ENCODE assay signal across 20 cellular contexts in the genomic region with DNA sequence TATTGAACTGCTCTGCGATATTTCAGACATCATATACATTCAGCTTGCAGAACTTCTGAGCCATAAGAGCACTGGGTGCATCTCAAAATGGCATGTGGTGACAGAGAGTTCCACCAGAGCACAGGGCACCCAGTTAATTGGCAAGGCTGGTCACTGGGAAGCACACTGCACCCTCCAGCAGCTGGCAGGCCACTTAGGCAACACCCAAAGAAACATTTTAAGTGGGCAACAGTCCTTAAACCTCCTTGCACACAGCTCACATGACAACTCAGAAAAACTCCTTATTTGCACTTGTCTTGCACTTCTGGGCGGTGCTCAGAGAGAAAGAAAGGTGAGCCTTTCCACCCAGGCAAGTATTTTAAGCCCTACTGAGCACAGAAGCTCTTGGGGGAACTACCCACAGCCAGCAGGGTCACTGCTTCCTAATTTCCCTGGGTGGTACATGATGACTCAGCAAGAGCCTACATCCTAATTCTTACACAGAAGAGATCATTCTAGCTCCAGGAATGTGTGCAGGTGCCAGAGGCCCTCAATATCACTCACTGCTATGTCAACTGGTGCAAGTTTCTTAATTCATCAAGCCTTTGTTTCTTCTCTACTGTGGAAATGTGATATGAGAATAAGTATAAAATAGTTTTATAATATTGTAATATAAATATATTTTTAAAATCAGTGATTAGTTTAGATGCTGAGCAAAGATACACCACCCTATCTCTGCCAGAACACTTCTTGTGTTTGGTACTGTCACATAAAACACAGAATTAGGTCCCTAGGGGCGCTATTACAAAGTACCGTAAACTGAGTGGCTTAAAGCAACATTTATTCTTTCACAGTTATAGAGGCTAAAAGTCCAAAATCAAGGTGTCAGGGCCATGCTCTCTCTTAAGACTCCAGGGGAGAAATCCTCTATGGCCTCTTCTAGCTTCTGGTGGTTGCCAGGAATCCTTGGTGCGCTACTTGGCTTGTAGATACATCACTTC.
DNase-seq lines count a peak whose midpoint lies in the region; ATAC-seq, FAIRE-seq and TF ChIP-seq lines count a peak whose summit lies in the region.
"Had no signal": no experiment of that assay in that cellular context is flagged by ENCODE, and none has a peak within 500 bp of the region (broad histone marks: within the 10 kb centered on the region; RNA-seq: fewer than 3 reads in every experiment).

No MANE protein-coding gene starts in this region.

- H4K20me1 ChIP-seq in HepG2 (ENCODE audit: insufficient read depth, low read length) (no peaks in the 10 kb centered on the region), K562 (replicated peaks; ENCODE audit: control insufficient read depth, insufficient read depth, low read length) (no peaks in the 10 kb centered on the region; the same call in 1 of the 2 replicates)

- H3K36me3 ChIP-seq in HepG2 (replicated peaks in 1 of 2; ENCODE audit: control insufficient read depth in 1 of 2, insufficient read depth in 2 of 2, low read length in 2 of 2), result no peaks in the 10 kb centered on the region
- H3K36me3 ChIP-seq in right lobe of liver, result no peaks in the 10 kb centered on the region
- H3K36me3 ChIP-seq in K562 (ENCODE audit: control insufficient read depth, insufficient read depth, low read length), result no peaks in the 10 kb centered on the region
- no peaks in the 10 kb centered on the region for H3K36me3 ChIP-seq in mesenchymal stem cell (ENCODE audit: control insufficient read depth in 1 of 2, insufficient read depth in 2 of 2, low read depth in 1 of 2, low read length in 2 of 2)

- no peak for TF ChIP-seq CTCF in HepG2 (CRISPR knock-in tag; IDR thresholded peaks at IDR 0.05)
- no peak for TF ChIP-seq CTCF in right lobe of liver (IDR thresholded peaks at IDR 0.05)
- no peak for TF ChIP-seq CTCF in K562 (IDR thresholded peaks at IDR 0.05 in 2 of 3, conservative IDR thresholded peaks at IDR 0.05 in 1 of 3; ENCODE audit: insufficient read depth in 2 of 3, low read depth in 1 of 3, low read length in 3 of 3)

- WGBS in HepG2 (ENCODE audit: low lambda C conversion rate), result 45% methylated on average over 5 of the region's 5 CpGs
- 92% methylated on average over 4 of the region's 5 CpGs for WGBS in right lobe of liver (ENCODE audit: insufficient coverage, low coverage, low lambda C conversion rate, missing lambda C conversion rate)
- WGBS in K562 (ENCODE audit: insufficient coverage, low coverage, missing lambda C conversion rate), result 2% methylated on average over 5 of the region's 5 CpGs
- 90% methylated on average over 5 of the region's 5 CpGs for WGBS in mesenchymal stem cell

- no peak overlapping the region for H2BK5ac ChIP-seq in mesenchymal stem cell (ENCODE audit: low read depth, low read length, poor library complexity, severe bottlenecking)

- DNase-seq in HepG2 (ENCODE audit: low spot score) (no peak), right lobe of liver (no peak), K562 (ENCODE audit: extremely low read depth in 1 of 4, low spot score in 3 of 4) (no peak), mesenchymal stem cell (no peak), hepatic stellate cell (ENCODE audit: low spot score) (no peak)
- DNase-seq: COR-L47, DMS153, EL, KBM-7, NCI-H1417 treated with DMSO at 0.1 percent for 48 hours, NCI-H1930, NCI-H2171 treated with DMSO at 0.1 percent for 48 hours, NCI-H446 treated with DMSO at 0.1 percent for 48 hours, NCI-H774, Right ventricle myocardium superior, SK-N-SH had no signal

- H2AK5ac ChIP-seq in mesenchymal stem cell (ENCODE audit: low read length, severe bottlenecking), result no peak overlapping the region

- CTCF ChIA-PET in HepG2 (lab: Yijun Ruan, JAX; ENCODE audit: low intra/inter-chr PET ratio, low total read pairs) (no interaction called here), K562 (lab: Yijun Ruan, JAX; ENCODE audit: low intra/inter-chr PET ratio) (no interaction called here)

- H2BK12ac ChIP-seq in mesenchymal stem cell (ENCODE audit: low read length in 2 of 2), result peak overlapping the region in 1 of 2 experiments; percentile 23

- TF ChIP-seq EP300 in HepG2 (IDR thresholded peaks at IDR 0.05; ENCODE audit: low read depth in 2 of 2, low read length in 2 of 2), result no peak
- no peak for TF ChIP-seq EP300 in HepG2 (CRISPR knock-in tag; IDR thresholded peaks at IDR 0.05; ENCODE audit: borderline replicate concordance)
- TF ChIP-seq EP300 in K562 (IDR thresholded peaks at IDR 0.05; ENCODE audit: low read length), result no peak

- no peaks in the 10 kb centered on the region for H3K4me1 Mint-ChIP-seq in activated T-helper 17 cell treated with anti-CD3 and anti-CD28 coated beads, Interleukin-2, amount 50 U/mL, for 72 hours

- peak overlapping the region in 1 of 2 experiments; percentile 38 for H3K14ac ChIP-seq in mesenchymal stem cell (ENCODE audit: low read length in 2 of 2)

- H3K27me3 Mint-ChIP-seq in activated T-helper 17 cell treated with anti-CD3 and anti-CD28 coated beads, Interleukin-2, amount 50 U/mL, for 72 hours, result no peaks in the 10 kb centered on the region

- H3K79me2 ChIP-seq in HepG2 (ENCODE audit: insufficient read depth, low read length) (no peaks in the 10 kb centered on the region), K562 (ENCODE audit: control insufficient read depth, insufficient read depth, low read length) (no peaks in the 10 kb centered on the region)

- no peak overlapping the region for H2AFZ ChIP-seq in HepG2 (ENCODE audit: low read length)
- no peak overlapping the region for H2AFZ ChIP-seq in K562 (ENCODE audit: low read depth, low read length)
- peak overlapping the region; percentile 64 for H2AFZ ChIP-seq in mesenchymal stem cell (ENCODE audit: low read depth, low read length)

- no peaks in the 10 kb centered on the region for H3K9me3 ChIP-seq in HepG2 (ENCODE audit: low read length)
- no peaks in the 10 kb centered on the region for H3K9me3 ChIP-seq in right lobe of liver
- H3K9me3 ChIP-seq in K562 (replicated peaks; ENCODE audit: control insufficient read depth, insufficient read depth, low read depth, low read length), result no peaks in the 10 kb centered on the region
- no peaks in the 10 kb centered on the region for H3K9me3 ChIP-seq in mesenchymal stem cell (ENCODE audit: control insufficient read depth, low read length)
- H3K9me3 ChIP-seq: SK-N-SH had no signal

- no peak overlapping the region for H3K4me3 Mint-ChIP-seq in activated T-helper 17 cell treated with anti-CD3 and anti-CD28 coated beads, Interleukin-2, amount 50 U/mL, for 72 hours

- no peak overlapping the region for H3K4ac ChIP-seq in mesenchymal stem cell (ENCODE audit: low read depth in 1 of 2, low read length in 2 of 2)

- no peak overlapping the region for H4K91ac ChIP-seq in mesenchymal stem cell (ENCODE audit: low read length)

- H3K27me3 ChIP-seq in HepG2 (ENCODE audit: control insufficient read depth in 1 of 2, insufficient read depth in 2 of 2, low read length in 2 of 2) (0 out of 5 replicates have a peak, but pooled peaks cover 0 to 3% of the 10 kb centered on the region in 2 experiments), right lobe of liver (no peaks in the 10 kb centered on the region), K562 (ENCODE audit: control insufficient read depth in 2 of 2, insufficient read depth in 2 of 2, low read length in 2 of 2) (no peaks in the 10 kb centered on the region), mesenchymal stem cell (ENCODE audit: control insufficient read depth in 1 of 2, insufficient read depth in 1 of 2, low read length in 2 of 2) (no peaks in the 10 kb centered on the region)

- H3K4me2 ChIP-seq in HepG2 (ENCODE audit: low read depth, low read length), result no peak overlapping the region
- no peak overlapping the region for H3K4me2 ChIP-seq in K562 (ENCODE audit: insufficient read depth, low read length)
- H3K4me2 ChIP-seq in mesenchymal stem cell (ENCODE audit: low read length, poor library complexity, severe bottlenecking), result no peak overlapping the region
- H3K4me2 ChIP-seq: SK-N-SH had no signal

- H3K4me3 ChIP-seq in HepG2 (replicated peaks in 1 of 3; ENCODE audit: insufficient read depth in 1 of 3, low read depth in 2 of 3, low read length in 3 of 3) (no peak overlapping the region), right lobe of liver (no peak overlapping the region), K562 (no peak overlapping the region), mesenchymal stem cell (ENCODE audit: insufficient read depth in 1 of 2, low read depth in 1 of 2, low read length in 2 of 2) (no peak overlapping the region)

- BruUV-seq in HepG2 (replicated peaks; lab: Mats Ljungman, UMichigan) (no TSS peak), K562 (replicated peaks; lab: Mats Ljungman, UMichigan) (no TSS peak)

- H3K9ac ChIP-seq in HepG2 (ENCODE audit: insufficient read depth, low read depth, low read length), result no peak overlapping the region
- H3K9ac ChIP-seq in K562 (ENCODE audit: insufficient read depth in 1 of 2, low read depth in 2 of 2, low read length in 2 of 2), result no peak overlapping the region
- no peak overlapping the region for H3K9ac ChIP-seq in mesenchymal stem cell (ENCODE audit: low read length)
- H3K9ac ChIP-seq: SK-N-SH had no signal

- no peak overlapping the region for H3K18ac ChIP-seq in mesenchymal stem cell (ENCODE audit: low read depth in 1 of 2, low read length in 2 of 2)

- H3K4me1 ChIP-seq in HepG2 (ENCODE audit: insufficient read depth, low read length) (no peaks in the 10 kb centered on the region), right lobe of liver (no peaks in the 10 kb centered on the region), K562 (replicated peaks in 1 of 2; ENCODE audit: control insufficient read depth in 2 of 2, insufficient read depth in 2 of 2, low read length in 2 of 2) (no peaks in the 10 kb centered on the region), mesenchymal stem cell (ENCODE audit: control insufficient read depth, insufficient read depth, low read depth, low read length) (peaks cover 2% of the 10 kb centered on the region)

- intact Hi-C loops in HepG2 (cut with micrococcal nuclease; ENCODE audit: unreplicated experiment), result no loop called here
- intact Hi-C loops in right lobe of liver (cut with DNase I), result no loop called here
- intact Hi-C loops in K562 (cut with micrococcal nuclease), result no loop called here

- in situ Hi-C loops in HepG2 (cut with HindIII; ENCODE audit: extremely low pct_ligation_motif_present, low pct_unique_long_range_greater_than_20kb) (no loop called here), K562 (cut with MboI) (no loop called here)

- no peaks in the 10 kb centered on the region for H3K36me3 Mint-ChIP-seq in activated T-helper 17 cell treated with anti-CD3 and anti-CD28 coated beads, Interleukin-2, amount 50 U/mL, for 72 hours (ENCODE audit: low read depth)

- no peak for ATAC-seq in HepG2
- no peak for ATAC-seq in right lobe of liver
- no peak for ATAC-seq in K562
- ATAC-seq in HG02678 (IDR thresholded peaks at IDR 0.05; ENCODE audit: unreplicated experiment), result no peak
- ATAC-seq in activated T-helper 17 cell treated with anti-CD3 and anti-CD28 coated beads, Interleukin-2, amount 50 U/mL, for 72 hours (replicated peaks), result no peak

- no peaks in the 10 kb centered on the region for H3K9me1 ChIP-seq in K562 (ENCODE audit: control insufficient read depth, insufficient read depth, low read length)

- TF ChIP-seq RAD21 in HepG2 (CRISPR knock-in tag; IDR thresholded peaks at IDR 0.05) (no peak), K562 (CRISPR knock-in tag; conservative IDR thresholded peaks at IDR 0.05 in 1 of 2, IDR thresholded peaks at IDR 0.05 in 1 of 2) (no peak)

- no peak overlapping the region for H3K27ac Mint-ChIP-seq in activated T-helper 17 cell treated with anti-CD3 and anti-CD28 coated beads, Interleukin-2, amount 50 U/mL, for 72 hours

- POLR2A ChIA-PET in HepG2 (lab: Yijun Ruan, JAX), result no interaction called here
- POLR2A ChIA-PET in K562 (lab: Yijun Ruan, JAX), result no interaction called here

- H3K9me3 Mint-ChIP-seq in activated T-helper 17 cell treated with anti-CD3 and anti-CD28 coated beads, Interleukin-2, amount 50 U/mL, for 72 hours, result peaks cover 8% of the 10 kb centered on the region

- H2BK15ac ChIP-seq in mesenchymal stem cell (ENCODE audit: low read depth, poor library complexity, severe bottlenecking), result no peak overlapping the region

- H3K79me1 ChIP-seq in mesenchymal stem cell (replicated peaks; ENCODE audit: low read length, poor library complexity, severe bottlenecking), result no peaks in the 10 kb centered on the region

- no peak overlapping the region for H4K8ac ChIP-seq in mesenchymal stem cell (ENCODE audit: low read length)

- TF ChIP-seq POLR2A in HepG2 (IDR thresholded peaks at IDR 0.05; ENCODE audit: insufficient read depth in 1 of 2, low read depth in 2 of 2, low read length in 2 of 2) (no peak), right lobe of liver (IDR thresholded peaks at IDR 0.05) (no peak), K562 (conservative IDR thresholded peaks at IDR 0.05) (no peak)

- no peak overlapping the region for H3K23ac ChIP-seq in mesenchymal stem cell (ENCODE audit: low read length in 2 of 2)

- H3K27ac ChIP-seq in HepG2 (ENCODE audit: extremely low read length, insufficient read depth, low read length) (no peak overlapping the region), right lobe of liver (no peak overlapping the region), K562 (ENCODE audit: extremely low read depth, low read depth, low read length) (no peak overlapping the region), mesenchymal stem cell (ENCODE audit: low read length, poor library complexity, severe bottlenecking) (no peak overlapping the region)

- peak overlapping the region; percentile 23 for H2BK120ac ChIP-seq in mesenchymal stem cell (ENCODE audit: low read depth, low read length)

- no peak for FAIRE-seq in HepG2 (lab: Jason Lieb, UNC)
- FAIRE-seq in K562 (lab: Jason Lieb, UNC), result no peak
- FAIRE-seq: H54, RCC 7860 had no signal
